Comparison of ENCODE assay signal across 1 cellular context in the genomic region with DNA sequence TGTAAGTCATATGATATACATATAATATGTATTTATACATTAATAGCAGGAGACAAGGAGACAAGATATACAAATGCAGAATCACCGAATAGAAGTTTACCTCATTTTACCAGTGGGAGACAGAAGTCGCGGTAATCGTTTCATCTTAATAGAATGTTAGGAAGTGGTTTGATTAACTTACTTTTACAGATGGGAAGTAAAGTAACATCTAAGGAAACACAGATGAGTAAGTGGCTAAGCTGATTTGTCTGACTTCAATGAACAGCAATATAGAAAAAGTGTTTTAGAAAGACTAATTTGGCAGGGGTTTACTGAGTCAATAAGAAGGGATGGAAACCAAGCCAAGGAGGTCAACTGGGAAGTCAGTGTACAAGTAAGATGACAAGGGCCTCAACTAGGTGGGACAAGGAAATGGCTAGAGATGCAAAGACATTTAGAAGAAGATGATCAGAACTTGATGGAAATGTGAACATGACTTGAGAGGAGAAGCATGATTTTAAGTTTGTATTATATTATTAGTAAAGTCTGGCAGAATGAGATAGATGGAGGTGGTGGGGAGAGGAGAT.
TF ChIP-seq lines count a peak whose summit lies in the region.

No MANE protein-coding gene starts in this region.

TF ChIP-seq in HepG2, 621 proteins besides CTCF, POLR2A, EP300 and RAD21 (continued from another document):
- no peak for TF ChIP-seq ARID3A (IDR thresholded peaks at IDR 0.05; ENCODE audit: low read depth, low read length)
- TF ChIP-seq RBM22 (optimal IDR thresholded peaks at IDR 0.05; ENCODE audit: low read length), result peak; percentile 22
- TF ChIP-seq SETDB1 (CRISPR knock-in tag; IDR thresholded peaks at IDR 0.05; ENCODE audit: borderline replicate concordance), result no peak
- no peak for TF ChIP-seq ZNF253 (CRISPR knock-in tag; IDR thresholded peaks at IDR 0.05; ENCODE audit: borderline replicate concordance)
- no peak for TF ChIP-seq KDM4B (CRISPR knock-in tag; IDR thresholded peaks at IDR 0.05)
- no peak for TF ChIP-seq MTERF4 (CRISPR knock-in tag; IDR thresholded peaks at IDR 0.05)
